In the genomic region with DNA sequence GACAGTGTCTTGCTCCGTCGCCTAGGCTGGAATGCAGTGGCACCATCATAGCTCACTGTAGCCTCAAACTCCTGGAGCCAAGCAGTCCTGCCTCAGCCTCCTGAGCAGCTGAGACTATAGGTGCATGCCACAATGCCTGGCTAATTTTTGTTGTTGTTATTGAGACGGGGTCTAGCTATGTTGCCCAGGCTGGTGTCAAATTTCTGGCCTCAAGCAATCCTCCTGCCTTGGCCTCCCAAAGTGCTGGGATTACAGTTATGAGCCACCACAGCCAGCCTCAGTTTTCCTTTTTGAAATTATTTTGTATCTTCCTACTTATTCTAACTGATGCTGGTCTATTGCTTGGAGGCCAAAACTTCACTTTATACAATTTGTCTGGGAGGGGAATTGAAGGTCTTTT, we compare ENCODE assay signal across 23 cellular contexts.
"Had no signal": no experiment of that assay in that cellular context is flagged by ENCODE, and none has a peak within 500 bp of the region (broad histone marks: within the 10 kb centered on the region; RNA-seq: fewer than 3 reads in every experiment).

No MANE protein-coding gene starts in this region.

- ATAC-seq: heart left ventricle; naive thymus-derived CD8-positive, alpha-beta T cell; right cardiac atrium; stimulated activated effector memory CD8-positive, alpha-beta T cell treated with anti-CD3 and anti-CD28 coated beads, Interleukin-12 subunit alpha, Interleukin-12 subunit beta, amount 100 ng/mL, for 72 hours; upper lobe of right lung had no signal

- H3K4me3 Mint-ChIP-seq: memory B cell; naive thymus-derived CD8-positive, alpha-beta T cell; stimulated activated effector memory CD8-positive, alpha-beta T cell treated with anti-CD3 and anti-CD28 coated beads, Interleukin-12 subunit alpha, Interleukin-12 subunit beta, amount 100 ng/mL, for 72 hours had no signal

- H3K9me3 ChIP-seq: heart left ventricle, left ventricle myocardium inferior, ovary, prostate gland, sigmoid colon, spleen, stomach, testis, thyroid gland, transverse colon, upper lobe of right lung had no signal

- H3K27me3 Mint-ChIP-seq: memory B cell; naive thymus-derived CD8-positive, alpha-beta T cell had no signal

- FAIRE-seq: small intestine, urothelium cell line had no signal

- H3K4me3 ChIP-seq: heart left ventricle, left ventricle myocardium inferior, lung, ovary, prostate gland, sigmoid colon, spleen, stomach, testis, thyroid gland, transverse colon, upper lobe of right lung had no signal

- H3K27me3 ChIP-seq: heart left ventricle, ovary, sigmoid colon, spleen, stomach, testis, thyroid gland, transverse colon, upper lobe of right lung had no signal

- H3K4me1 ChIP-seq: prostate gland, sigmoid colon, testis had no signal

- H3K9me3 Mint-ChIP-seq: memory B cell; stimulated activated effector memory CD8-positive, alpha-beta T cell treated with anti-CD3 and anti-CD28 coated beads, Interleukin-12 subunit alpha, Interleukin-12 subunit beta, amount 100 ng/mL, for 72 hours had no signal

- H3K36me3 ChIP-seq: ovary, prostate gland, sigmoid colon, thyroid gland, transverse colon had no signal

- DNase-seq: heart left ventricle; hypothalamus; islet precursor cell; left ventricle myocardium inferior; naive thymus-derived CD8-positive, alpha-beta T cell; ovary; retina; right cardiac atrium; sigmoid colon; small intestine; spleen; stimulated activated CD4-positive, alpha-beta T cell treated with anti-CD3 and anti-CD28 coated beads, Interleukin-4, amount 100 ng/mL, for 24 hours; stimulated activated naive CD4-positive, alpha-beta T cell; stomach; testis; thyroid gland; transverse colon; upper lobe of right lung had no signal

- H3K27ac ChIP-seq: heart left ventricle, left ventricle myocardium inferior, ovary, prostate gland, sigmoid colon, spleen, stomach, testis, thyroid gland, transverse colon, upper lobe of right lung had no signal
